ENCODE assay signal across 8 cellular contexts in genomic region chr10:101694674-101695403, GRCh38. TPM values are rescaled to one million over a fixed set of nuclear protein-coding genes. Genes with fewer than 3 reads are reported as not detected.
DNase-seq lines count a peak whose midpoint lies in the region; ATAC-seq and TF ChIP-seq lines count a peak whose summit lies in the region.

FBXW4 (minus strand) TSS chr10:101695170; CDS start chr10:101695105, 65 bp downstream.

- peaks cover 50% of the 10 kb centered on the region for H3K4me1 Mint-ChIP-seq in CD4-positive, alpha-beta T cell (ENCODE audit: low read depth)
- H3K4me1 Mint-ChIP-seq in activated naive CD8-positive, alpha-beta T cell treated with anti-CD3 and anti-CD28 coated beads, Interleukin-2, amount 10 ng/mL, durations not matched to agents 7 days and 5 days = peaks cover 18% of the 10 kb centered on the region
- peaks cover 34% of the 10 kb centered on the region for H3K4me1 Mint-ChIP-seq in type B pancreatic cell (ENCODE audit: unreplicated experiment)

- intact Hi-C loops in CD4-positive, alpha-beta T cell (cut with DNase I, micrococcal nuclease) = loop anchor here in 1 of 2 experiments (5.0 to 10.0 kb wide), 4 partner anchors 87 to 1670 kb away; partner anchors contain the start of genes DPCD, NPM3, OGA and POLL
- intact Hi-C loops in cardiac septum (cut with DNase I) = no loop called here
- intact Hi-C loops in posterior cingulate gyrus (cut with DNase I) = loop anchor here (10.0 kb wide), 1 partner anchor 90 kb away; no protein-coding TSS in a partner anchor

- TF ChIP-seq CTCF in CD4-positive, alpha-beta T cell (IDR thresholded peaks at IDR 0.05) = no peak
- no peak for TF ChIP-seq CTCF in SU-DHL-6 (IDR thresholded peaks at IDR 0.05; ENCODE audit: insufficient read depth, low read length, poor library complexity, severe bottlenecking)
- no peak for TF ChIP-seq CTCF in type B pancreatic cell (conservative IDR thresholded peaks at IDR 0.05)

- DNase-seq in CD4-positive, alpha-beta T cell = peak; percentile 44 to 73 (median 60)
- DNase-seq in activated naive CD8-positive, alpha-beta T cell treated with anti-CD3 and anti-CD28 coated beads, Interleukin-2, amount 10 ng/mL, durations not matched to agents 7 days and 5 days = peak; percentile 84
- DNase-seq in cardiac septum (ENCODE audit: low spot score) = peak; percentile 88
- peak; percentile 24 to 92 (median 40) for DNase-seq in posterior cingulate gyrus
- DNase-seq in type B pancreatic cell (ENCODE audit: extremely low spot score, unreplicated experiment) = peak; percentile 74

- H3K27me3 ChIP-seq in CD4-positive, alpha-beta T cell (ENCODE audit: control insufficient read depth, insufficient read depth, low read length) = no peaks in the 10 kb centered on the region
- no peaks in the 10 kb centered on the region for H3K27me3 ChIP-seq in SU-DHL-6 (ENCODE audit: low read length)

- no peaks in the 10 kb centered on the region for H3K9me2 ChIP-seq in SU-DHL-6 (replicated peaks; ENCODE audit: insufficient read depth, low read length)

- peak within 1 kb of the TSS; percentile 99 for H3K9ac ChIP-seq in SU-DHL-6 (ENCODE audit: low read length)

- H3K4me2 ChIP-seq in SU-DHL-6 (ENCODE audit: low read depth, low read length, poor library complexity, severe bottlenecking) = peak within 1 kb of the TSS; percentile 87

- H3K4me3 Mint-ChIP-seq in CD4-positive, alpha-beta T cell = peak within 1 kb of the TSS; percentile 99
- peak within 1 kb of the TSS; percentile 98 for H3K4me3 Mint-ChIP-seq in activated naive CD8-positive, alpha-beta T cell treated with anti-CD3 and anti-CD28 coated beads, Interleukin-2, amount 10 ng/mL, durations not matched to agents 7 days and 5 days
- H3K4me3 Mint-ChIP-seq in type B pancreatic cell = peak within 1 kb of the TSS; percentile 97

- peaks cover 19% of the 10 kb centered on the region for H3K36me3 Mint-ChIP-seq in CD4-positive, alpha-beta T cell (ENCODE audit: low read depth)
- peaks cover 8% of the 10 kb centered on the region for H3K36me3 Mint-ChIP-seq in activated naive CD8-positive, alpha-beta T cell treated with anti-CD3 and anti-CD28 coated beads, Interleukin-2, amount 10 ng/mL, durations not matched to agents 7 days and 5 days
- peaks cover 3% of the 10 kb centered on the region for H3K36me3 Mint-ChIP-seq in type B pancreatic cell

- H3K27ac Mint-ChIP-seq in CD4-positive, alpha-beta T cell = peak within 1 kb of the TSS; percentile 98
- H3K27ac Mint-ChIP-seq in activated naive CD8-positive, alpha-beta T cell treated with anti-CD3 and anti-CD28 coated beads, Interleukin-2, amount 10 ng/mL, durations not matched to agents 7 days and 5 days = peak within 1 kb of the TSS; percentile 99
- H3K27ac Mint-ChIP-seq in type B pancreatic cell = peak within 1 kb of the TSS; percentile 99

- H3F3A ChIP-seq in SU-DHL-6 (ENCODE audit: insufficient read depth) = peaks cover 15% of the 10 kb centered on the region

- H3K9me3 ChIP-seq in CD4-positive, alpha-beta T cell (ENCODE audit: control insufficient read depth, low read length) = no peaks in the 10 kb centered on the region
- no peaks in the 10 kb centered on the region for H3K9me3 ChIP-seq in SU-DHL-6 (ENCODE audit: insufficient read depth, low read length)

- POLR2A ChIA-PET in CD4-positive, alpha-beta T cell (lab: Charles Lee) = interaction anchor here (0.8 to 1.9 kb wide), 4 partner anchors 11 to 136 kb away, joined by 3 to 5 read pairs (median 5); partner anchors contain the start of genes DPCD, NPM3 and POLL
- POLR2A ChIA-PET in activated naive CD8-positive, alpha-beta T cell treated with anti-CD3 and anti-CD28 coated beads, Interleukin-2, amount 10 ng/mL, durations not matched to agents 7 days and 5 days (lab: Charles Lee) = interaction anchor here (1.4 kb wide), 1 partner anchor 10 kb away, joined by 5 read pairs; no protein-coding TSS in a partner anchor

- no peaks in the 10 kb centered on the region for H3K9me3 Mint-ChIP-seq in CD4-positive, alpha-beta T cell
- no peaks in the 10 kb centered on the region for H3K9me3 Mint-ChIP-seq in activated naive CD8-positive, alpha-beta T cell treated with anti-CD3 and anti-CD28 coated beads, Interleukin-2, amount 10 ng/mL, durations not matched to agents 7 days and 5 days
- H3K9me3 Mint-ChIP-seq in type B pancreatic cell = no peaks in the 10 kb centered on the region

- no peaks in the 10 kb centered on the region for H3K27me3 Mint-ChIP-seq in CD4-positive, alpha-beta T cell
- H3K27me3 Mint-ChIP-seq in activated naive CD8-positive, alpha-beta T cell treated with anti-CD3 and anti-CD28 coated beads, Interleukin-2, amount 10 ng/mL, durations not matched to agents 7 days and 5 days = no peaks in the 10 kb centered on the region
- no peaks in the 10 kb centered on the region for H3K27me3 Mint-ChIP-seq in type B pancreatic cell

- CTCF ChIA-PET in CD4-positive, alpha-beta T cell (lab: Charles Lee) = interaction anchor here (0.7 kb wide), 1 partner anchor 13 kb away, joined by 3 read pairs; no protein-coding TSS in a partner anchor

- H2AFZ ChIP-seq in SU-DHL-6 (ENCODE audit: low read depth, low read length, severe bottlenecking) = peak within 1 kb of the TSS; percentile 20

- H4K20me1 ChIP-seq in SU-DHL-6 (ENCODE audit: low read depth, low read length) = 0 out of 2 replicates have a peak, but pooled peaks cover 7% of the 10 kb centered on the region

- ATAC-seq in CD4-positive, alpha-beta T cell (ENCODE audit: poor library complexity) = peak; percentile 69
- peak; percentile 65 for ATAC-seq in GM19395 (IDR thresholded peaks at IDR 0.05; ENCODE audit: unreplicated experiment)
- peak; percentile 64 for ATAC-seq in HG03521 (IDR thresholded peaks at IDR 0.05; ENCODE audit: unreplicated experiment)
- peak; percentile 64 for ATAC-seq in activated naive CD8-positive, alpha-beta T cell treated with anti-CD3 and anti-CD28 coated beads, Interleukin-2, amount 10 ng/mL, durations not matched to agents 7 days and 5 days (ENCODE audit: low read depth)

- H3K4me3 ChIP-seq in SU-DHL-6 (ENCODE audit: insufficient read depth, low read length, poor library complexity, severe bottlenecking) = peak within 1 kb of the TSS; percentile 66

- no peaks in the 10 kb centered on the region for H3K36me3 ChIP-seq in SU-DHL-6 (ENCODE audit: low read length)

- H3K79me2 ChIP-seq in SU-DHL-6 (ENCODE audit: insufficient read depth, low read length) = peaks cover 40% of the 10 kb centered on the region

- H3K27ac ChIP-seq in CD4-positive, alpha-beta T cell (ENCODE audit: low read depth, low read length) = peak within 1 kb of the TSS; percentile 96
- H3K27ac ChIP-seq in SU-DHL-6 (ENCODE audit: low read depth, low read length) = peak within 1 kb of the TSS; percentile 89

RNA-seq across cellular contexts. Expression of gene FBXW4, which starts in this region (rescaled TPM):
- total RNA-seq in CD4-positive, alpha-beta T cell = 10 to 100 TPM; 69.7 to 76.4 TPM
- total RNA-seq in activated naive CD8-positive, alpha-beta T cell treated with anti-CD3 and anti-CD28 coated beads, Interleukin-2, amount 10 ng/mL, durations not matched to agents 7 days and 5 days = 10 to 100 TPM; 58.9 to 65.7 TPM
- total RNA-seq in cardiac septum = 108 TPM
- total RNA-seq in type B pancreatic cell (ENCODE audit: low replicate concordance) = 39.0 and 43.7 TPM in 2 replicates

Comparison
In these comparisons a context has a peak if more than half of its experiments do, and no peak if none do; other contexts are left out.
1. Peak in every context shown above with its lines: DNase-seq, ATAC-seq, H3K4me3 ChIP-seq and H3K27ac ChIP-seq.